ENCODE assay signal across 11 cellular contexts in the genomic region with DNA sequence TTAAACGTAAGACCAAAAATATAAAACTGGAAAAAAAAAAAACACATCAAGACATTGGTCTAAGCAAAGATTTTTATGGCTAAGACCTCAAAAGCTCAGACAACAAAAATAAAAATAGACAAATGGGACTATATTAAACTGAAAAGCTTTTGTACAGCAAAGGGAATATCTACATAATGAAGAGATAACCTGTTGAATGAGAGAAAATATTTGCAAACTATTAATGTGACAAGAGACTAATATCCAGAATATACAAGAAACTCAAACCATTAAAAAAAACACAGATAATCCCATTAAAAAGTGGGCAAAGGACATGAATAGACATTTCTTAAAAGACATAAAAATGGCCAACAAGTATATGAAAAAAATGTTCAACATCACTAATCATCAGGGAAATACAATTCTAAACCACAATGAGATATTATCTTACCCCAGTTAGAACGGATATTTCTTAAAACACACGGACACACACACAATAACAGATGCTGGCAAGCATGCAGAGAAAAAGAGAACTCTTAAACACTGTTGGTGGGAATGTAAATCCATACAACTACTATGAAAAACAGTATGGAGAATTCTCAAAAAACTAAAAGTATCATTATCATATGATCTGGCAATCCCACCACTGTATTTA.
"Had no signal": no experiment of that assay in that cellular context is flagged by ENCODE, and none has a peak within 500 bp of the region (broad histone marks: within the 10 kb centered on the region; RNA-seq: fewer than 3 reads in every experiment).

No MANE protein-coding gene starts in this region.

- H3K4me3 Mint-ChIP-seq: activated CD4-positive, alpha-beta memory T cell treated with anti-CD3 and anti-CD28 coated beads, Interleukin-2, amount 10 ng/mL, durations not matched to agents 7 days and 5 days; stimulated activated memory B cell treated with anti-CD40 and anti-IgM and Interleukin-4, amounts not matched to agents 10 μg/mL and 1 μg/mL and 100 μg/mL, for 72 hours had no signal

- H3K27ac Mint-ChIP-seq: activated CD4-positive, alpha-beta memory T cell treated with anti-CD3 and anti-CD28 coated beads, Interleukin-2, amount 10 ng/mL, durations not matched to agents 7 days and 5 days; stimulated activated memory B cell treated with anti-CD40 and anti-IgM and Interleukin-4, amounts not matched to agents 10 μg/mL and 1 μg/mL and 100 μg/mL, for 72 hours had no signal

- DNase-seq: activated CD4-positive, alpha-beta memory T cell treated with anti-CD3 and anti-CD28 coated beads, Interleukin-2, amount 10 ng/mL, durations not matched to agents 7 days and 5 days; activated CD4-positive, alpha-beta T cell treated with anti-CD3 and anti-CD28 coated beads for 1 hour; activated naive CD4-positive, alpha-beta T cell; aorta; kidney glomerular epithelial cell; posterior cingulate gyrus; right cardiac atrium; substantia nigra; trophoblast cell had no signal

- ATAC-seq: gastroesophageal sphincter; right cardiac atrium; stimulated activated memory B cell treated with anti-CD40 and anti-IgM and Interleukin-4, amounts not matched to agents 10 μg/mL and 1 μg/mL and 100 μg/mL, for 72 hours had no signal

- H3K9me3 Mint-ChIP-seq: activated CD4-positive, alpha-beta memory T cell treated with anti-CD3 and anti-CD28 coated beads, Interleukin-2, amount 10 ng/mL, durations not matched to agents 7 days and 5 days; stimulated activated memory B cell treated with anti-CD40 and anti-IgM and Interleukin-4, amounts not matched to agents 10 μg/mL and 1 μg/mL and 100 μg/mL, for 72 hours had no signal

- H3K27me3 Mint-ChIP-seq: activated CD4-positive, alpha-beta memory T cell treated with anti-CD3 and anti-CD28 coated beads, Interleukin-2, amount 10 ng/mL, durations not matched to agents 7 days and 5 days; stimulated activated memory B cell treated with anti-CD40 and anti-IgM and Interleukin-4, amounts not matched to agents 10 μg/mL and 1 μg/mL and 100 μg/mL, for 72 hours had no signal
